22 cellular contexts compared by ENCODE assay signal in the genomic region with DNA sequence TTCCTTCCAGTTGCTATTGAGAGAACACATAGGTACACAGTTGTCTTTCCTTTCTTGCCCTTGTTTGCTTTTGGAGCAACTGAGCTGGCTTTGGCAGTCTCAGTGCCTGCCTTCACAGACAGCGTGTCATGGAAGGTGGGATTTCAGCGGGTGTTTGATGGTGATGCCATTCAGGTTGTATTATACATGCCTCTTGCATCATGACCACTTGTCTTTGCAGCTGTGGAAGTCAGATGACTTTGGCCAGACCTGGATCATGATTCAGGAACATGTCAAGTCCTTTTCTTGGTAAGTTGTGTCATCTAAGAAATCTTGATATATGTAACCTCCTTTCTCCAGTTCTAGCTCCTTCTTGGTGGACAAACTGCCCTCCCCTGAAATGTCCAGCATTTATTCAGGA. TPM values are rescaled to one million over a fixed set of nuclear protein-coding genes. Genes with fewer than 3 reads are reported as not detected.
DNase-seq lines count a peak whose midpoint lies in the region; ATAC-seq and TF ChIP-seq lines count a peak whose summit lies in the region.
"Had no signal": no experiment of that assay in that cellular context is flagged by ENCODE, and none has a peak within 500 bp of the region (broad histone marks: within the 10 kb centered on the region; RNA-seq: fewer than 3 reads in every experiment).

No MANE protein-coding gene starts in this region.

- peaks cover 8% of the 10 kb centered on the region for H3K4me1 Mint-ChIP-seq in activated CD8-positive, alpha-beta memory T cell treated with anti-CD3 and anti-CD28 coated beads, Interleukin-2, amount 10 ng/mL, durations not matched to agents 7 days and 5 days
- H3K4me1 Mint-ChIP-seq in CD8-positive, alpha-beta T cell (ENCODE audit: low read depth): peaks cover 67% of the 10 kb centered on the region
- H3K4me1 Mint-ChIP-seq in T-helper 17 cell: peaks cover 61% of the 10 kb centered on the region

- H3K4me3 Mint-ChIP-seq in activated CD8-positive, alpha-beta memory T cell treated with anti-CD3 and anti-CD28 coated beads, Interleukin-2, amount 10 ng/mL, durations not matched to agents 7 days and 5 days: no peak overlapping the region
- H3K4me3 Mint-ChIP-seq in CD8-positive, alpha-beta T cell: no peak overlapping the region
- no peak overlapping the region for H3K4me3 Mint-ChIP-seq in T-helper 17 cell
- H3K4me3 Mint-ChIP-seq: memory B cell; stimulated activated memory B cell treated with anti-CD40 and anti-IgM and Interleukin-4, amounts not matched to agents 10 μg/mL and 1 μg/mL and 100 μg/mL, for 72 hours had no signal

- DNase-seq in activated CD8-positive, alpha-beta memory T cell treated with anti-CD3 and anti-CD28 coated beads for 24 hours: peak; percentile 42
- no peak for DNase-seq in activated CD8-positive, alpha-beta memory T cell treated with anti-CD3 and anti-CD28 coated beads, Interleukin-2, amount 10 ng/mL, durations not matched to agents 7 days and 5 days
- peak in 1 of 7 experiments; percentile 23 for DNase-seq in CD8-positive, alpha-beta T cell
- no peak for DNase-seq in T-helper 17 cell
- DNase-seq in myocyte (ENCODE audit: low read depth): peak; percentile 18
- no peak for DNase-seq in DMS 273 (lab: John Stamatoyannopoulos, UW; ENCODE audit: unreplicated experiment)
- DNase-seq in GM10266 (ENCODE audit: extremely low spot score): no peak
- no peak for DNase-seq in COLO829 (ENCODE audit: low spot score)
- DNase-seq: activated CD4-positive, CD25-positive, alpha-beta regulatory T cell treated with anti-CD3 and anti-CD28 coated beads, Interleukin-2, amount 50 U/mL, for 72 hours; adrenal gland; effector CD4-positive, alpha-beta T cell; heart right ventricle; IMR-90; NCI-H1417 treated with DMSO at 0.1 percent for 48 hours; NCI-H2107; NCI-H446; OCI-M1; testis; uterus had no signal

- H3K27me3 ChIP-seq in CD8-positive, alpha-beta T cell (ENCODE audit: insufficient read depth, low read length): no peaks in the 10 kb centered on the region
- H3K27me3 ChIP-seq: adrenal gland, heart right ventricle, testis, uterus had no signal

- H3K9me3 ChIP-seq in CD8-positive, alpha-beta T cell (ENCODE audit: low read length): no peaks in the 10 kb centered on the region
- no peaks in the 10 kb centered on the region for H3K9me3 ChIP-seq in T-helper 17 cell (ENCODE audit: control insufficient read depth, low read length, poor library complexity, severe bottlenecking)
- H3K9me3 ChIP-seq: adrenal gland, heart right ventricle, testis, uterus had no signal

- no peak overlapping the region for H3K27ac Mint-ChIP-seq in activated CD8-positive, alpha-beta memory T cell treated with anti-CD3 and anti-CD28 coated beads, Interleukin-2, amount 10 ng/mL, durations not matched to agents 7 days and 5 days
- peak overlapping the region; percentile 38 for H3K27ac Mint-ChIP-seq in CD8-positive, alpha-beta T cell
- peak overlapping the region; percentile 84 for H3K27ac Mint-ChIP-seq in T-helper 17 cell
- H3K27ac Mint-ChIP-seq: activated T-helper 2 cell treated with anti-CD3 and anti-CD28 coated beads, Interferon-gamma antibody, Interleukin-2, Interleukin-4, amounts not matched to agents 10 μg/mL and 5 μg/mL and 100 μg/mL, durations not matched to agents 14 hours and 24 hours and 36 hours; memory B cell; stimulated activated memory B cell treated with anti-CD40 and anti-IgM and Interleukin-4, amounts not matched to agents 10 μg/mL and 1 μg/mL and 100 μg/mL, for 72 hours had no signal

- H3K27me3 Mint-ChIP-seq in activated CD8-positive, alpha-beta memory T cell treated with anti-CD3 and anti-CD28 coated beads, Interleukin-2, amount 10 ng/mL, durations not matched to agents 7 days and 5 days: no peaks in the 10 kb centered on the region
- no peaks in the 10 kb centered on the region for H3K27me3 Mint-ChIP-seq in CD8-positive, alpha-beta T cell (ENCODE audit: low read depth)
- no peaks in the 10 kb centered on the region for H3K27me3 Mint-ChIP-seq in T-helper 17 cell
- H3K27me3 Mint-ChIP-seq: stimulated activated memory B cell treated with anti-CD40 and anti-IgM and Interleukin-4, amounts not matched to agents 10 μg/mL and 1 μg/mL and 100 μg/mL, for 72 hours had no signal

- CTCF ChIA-PET in activated CD8-positive, alpha-beta memory T cell treated with anti-CD3 and anti-CD28 coated beads, Interleukin-2, amount 10 ng/mL, durations not matched to agents 7 days and 5 days (lab: Charles Lee): interaction anchor here (0.7 to 1.3 kb wide), 2 partner anchors 9 to 101 kb away, joined by 3 read pairs; no protein-coding TSS in a partner anchor
- CTCF ChIA-PET in CD8-positive, alpha-beta T cell (lab: Charles Lee): interaction anchor here (1.1 kb wide), 1 partner anchor 58 kb away, joined by 3 read pairs; no protein-coding TSS in a partner anchor

- peaks cover 13% of the 10 kb centered on the region for H3K4me1 ChIP-seq in CD8-positive, alpha-beta T cell (ENCODE audit: insufficient read depth, low read length)
- H3K4me1 ChIP-seq: adrenal gland, uterus had no signal

- ATAC-seq in activated CD8-positive, alpha-beta memory T cell treated with anti-CD3 and anti-CD28 coated beads, Interleukin-2, amount 10 ng/mL, durations not matched to agents 7 days and 5 days: no peak
- no peak for ATAC-seq in CD8-positive, alpha-beta T cell
- no peak for ATAC-seq in T-helper 17 cell
- ATAC-seq: heart right ventricle; stimulated activated memory B cell treated with anti-CD40 and anti-IgM and Interleukin-4, amounts not matched to agents 10 μg/mL and 1 μg/mL and 100 μg/mL, for 72 hours had no signal

- H3K4me3 ChIP-seq in CD8-positive, alpha-beta T cell (ENCODE audit: low read depth, low read length): no peak overlapping the region
- H3K4me3 ChIP-seq: adrenal gland, heart right ventricle, testis, uterus had no signal

- POLR2A ChIA-PET in CD8-positive, alpha-beta T cell (lab: Charles Lee): interaction anchor here (0.9 to 1.1 kb wide), 2 partner anchors 22 kb away, joined by 3 read pairs; no protein-coding TSS in a partner anchor

- H3K36me3 Mint-ChIP-seq in activated CD8-positive, alpha-beta memory T cell treated with anti-CD3 and anti-CD28 coated beads, Interleukin-2, amount 10 ng/mL, durations not matched to agents 7 days and 5 days: peaks cover 37% of the 10 kb centered on the region
- H3K36me3 Mint-ChIP-seq in CD8-positive, alpha-beta T cell: peaks cover 81% of the 10 kb centered on the region
- peaks cover 27% of the 10 kb centered on the region for H3K36me3 Mint-ChIP-seq in T-helper 17 cell (ENCODE audit: low read depth)

- no peak for TF ChIP-seq CTCF in CD8-positive, alpha-beta T cell (IDR thresholded peaks at IDR 0.05)
- TF ChIP-seq CTCF in GM10266 (IDR thresholded peaks at IDR 0.05; ENCODE audit: control insufficient read depth, insufficient read depth, low read depth, missing control alignments): no peak

- intact Hi-C loops in CD8-positive, alpha-beta T cell (cut with DNase I, micrococcal nuclease): no loop called here

- H3K36me3 ChIP-seq in CD8-positive, alpha-beta T cell (ENCODE audit: insufficient read depth, low read length): peaks cover 30% of the 10 kb centered on the region
- H3K36me3 ChIP-seq: adrenal gland, uterus had no signal

- H3K27ac ChIP-seq in CD8-positive, alpha-beta T cell (ENCODE audit: low read depth, low read length): no peak overlapping the region
- H3K27ac ChIP-seq: adrenal gland, heart right ventricle, testis, uterus had no signal

- no peaks in the 10 kb centered on the region for H3K9me3 Mint-ChIP-seq in activated CD8-positive, alpha-beta memory T cell treated with anti-CD3 and anti-CD28 coated beads, Interleukin-2, amount 10 ng/mL, durations not matched to agents 7 days and 5 days (ENCODE audit: low read depth)
- no peaks in the 10 kb centered on the region for H3K9me3 Mint-ChIP-seq in CD8-positive, alpha-beta T cell
- H3K9me3 Mint-ChIP-seq: activated T-helper 2 cell treated with anti-CD3 and anti-CD28 coated beads, Interferon-gamma antibody, Interleukin-2, Interleukin-4, amounts not matched to agents 10 μg/mL and 5 μg/mL and 100 μg/mL, durations not matched to agents 14 hours and 24 hours and 36 hours; memory B cell; stimulated activated memory B cell treated with anti-CD40 and anti-IgM and Interleukin-4, amounts not matched to agents 10 μg/mL and 1 μg/mL and 100 μg/mL, for 72 hours had no signal

RNA-seq across cellular contexts. Expression of a gene that starts 37.7 kb away (rescaled TPM):
- total RNA-seq in activated CD8-positive, alpha-beta memory T cell treated with anti-CD3 and anti-CD28 coated beads, Interleukin-2, amount 10 ng/mL, durations not matched to agents 7 days and 5 days: 10 to 100 TPM; 17.4 to 38.6 TPM
- 100 to 1,000 TPM; 170 TPM for total RNA-seq in CD8-positive, alpha-beta T cell
- total RNA-seq in T-helper 17 cell (100 to 1,000 TPM; 273 to 331 TPM), myocyte (0.21 and 0.29 TPM in 2 replicates)
- 0.04 TPM for polyA plus RNA-seq in myocyte (2012)

Comparison
In these comparisons a context has a peak if more than half of its experiments do, and no peak if none do; other contexts are left out.
1. DNase-seq: peak in activated CD8-positive, alpha-beta memory T cell treated with anti-CD3 and anti-CD28 coated beads for 24 hours (single experiment) and myocyte (single experiment); none in activated CD8-positive, alpha-beta memory T cell treated with anti-CD3 and anti-CD28 coated beads, Interleukin-2, amount 10 ng/mL, durations not matched to agents 7 days and 5 days (single experiment), T-helper 17 cell (0 of 3), DMS 273 (single experiment), GM10266 (single experiment) and COLO829 (single experiment).
2. RNA of a gene that starts 37.7 kb away (total RNA-seq): 273 to 331 TPM in T-helper 17 cell, 170 TPM in CD8-positive, alpha-beta T cell and 17.4 to 38.6 TPM in activated CD8-positive, alpha-beta memory T cell treated with anti-CD3 and anti-CD28 coated beads, Interleukin-2, amount 10 ng/mL, durations not matched to agents 7 days and 5 days; 0.21 to 0.29 TPM in myocyte; every median in the first group is over 10 times any median in the second.